ENCODE assay signal across 1 cellular context in genomic region chr15:63165166-63165859, GRCh38.
TF ChIP-seq lines count a peak whose summit lies in the region.

No MANE protein-coding gene starts in this region.

TF ChIP-seq in K562, 482 proteins besides CTCF, POLR2A, EP300 and RAD21 (continued from another document):
- no peak for TF ChIP-seq PATZ1 (CRISPR knock-in tag; IDR thresholded peaks at IDR 0.05; ENCODE audit: borderline replicate concordance)
